Comparison of ENCODE assay signal across 19 cellular contexts in the genomic region with DNA sequence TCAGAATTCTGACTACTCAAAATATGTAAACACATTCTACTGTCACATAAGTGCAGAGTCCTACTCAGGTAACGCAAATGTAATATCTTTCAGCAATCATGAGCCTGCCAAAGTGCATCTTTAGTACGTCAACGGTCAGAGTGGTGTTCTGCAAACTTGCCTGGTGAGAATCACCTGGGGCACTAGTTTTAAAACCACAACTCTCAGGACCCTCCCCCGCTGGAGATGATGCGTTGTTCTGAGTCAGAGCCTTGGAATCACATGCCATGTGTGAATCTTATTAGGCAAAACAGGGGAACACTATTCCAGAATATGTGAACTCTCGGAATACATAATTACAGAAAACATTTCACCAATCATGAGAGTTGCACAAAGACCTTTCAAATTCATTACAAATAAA.
DNase-seq lines count a peak whose midpoint lies in the region; ATAC-seq and TF ChIP-seq lines count a peak whose summit lies in the region.
"Had no signal": no experiment of that assay in that cellular context is flagged by ENCODE, and none has a peak within 500 bp of the region (broad histone marks: within the 10 kb centered on the region; RNA-seq: fewer than 3 reads in every experiment).

No MANE protein-coding gene starts in this region.

- H3K4me2 ChIP-seq in HCT116 (ENCODE audit: low read length) (peak overlapping the region; percentile 43), fibroblast of lung (ENCODE audit: extremely low read depth, insufficient read depth, low read length) (no peak overlapping the region), neural progenitor cell (no peak overlapping the region)
- H3K4me2 ChIP-seq: SK-N-SH had no signal

- H4K20me1 ChIP-seq in HCT116 (ENCODE audit: insufficient read depth) = no peaks in the 10 kb centered on the region
- H4K20me1 ChIP-seq in fibroblast of lung (ENCODE audit: control insufficient read depth, extremely low read depth, insufficient read depth, low read length) = no peaks in the 10 kb centered on the region
- no peaks in the 10 kb centered on the region for H4K20me1 ChIP-seq in neural progenitor cell (ENCODE audit: low read depth)

- intact Hi-C loops in HCT116 (cut with micrococcal nuclease) = no loop called here
- intact Hi-C loops in esophagus squamous epithelium (cut with DNase I) = no loop called here

- TF ChIP-seq POLR2A in HCT116 (IDR thresholded peaks at IDR 0.05; ENCODE audit: borderline replicate concordance, extremely low read depth, insufficient read depth, insufficient read length) (no peak), esophagus squamous epithelium (IDR thresholded peaks at IDR 0.05) (no peak)

- no peak overlapping the region for H3K4me3 Mint-ChIP-seq in neural progenitor cell
- H3K4me3 Mint-ChIP-seq: activated naive CD8-positive, alpha-beta T cell treated with anti-CD3 and anti-CD28 coated beads, Interleukin-2, amount 10 ng/mL, durations not matched to agents 7 days and 5 days; CD4-positive, alpha-beta memory T cell had no signal

- no peaks in the 10 kb centered on the region for H3K9me2 ChIP-seq in HCT116 (ENCODE audit: insufficient read depth)
- H3K9me2 ChIP-seq: SK-N-SH had no signal

- H3K4me1 Mint-ChIP-seq in neural progenitor cell = no peaks in the 10 kb centered on the region

- no peak overlapping the region for H3K9ac ChIP-seq in HCT116 (ENCODE audit: low read length)
- H3K9ac ChIP-seq in fibroblast of lung (ENCODE audit: insufficient read depth, low read length) = no peak overlapping the region
- H3K9ac ChIP-seq in neural progenitor cell = no peak overlapping the region
- H3K9ac ChIP-seq: SK-N-SH had no signal

- H3K4me1 ChIP-seq in HCT116 (ENCODE audit: control insufficient read depth in 1 of 2, insufficient read depth in 2 of 2, low read length in 2 of 2) = peaks cover 5 to 10% of the 10 kb centered on the region in 2 experiments; a peak in 3 of 4 replicates
- H3K4me1 ChIP-seq in RWPE2 (ENCODE audit: insufficient read depth, poor library complexity, severe bottlenecking) = peaks cover 6% of the 10 kb centered on the region
- no peaks in the 10 kb centered on the region for H3K4me1 ChIP-seq in fibroblast of lung (ENCODE audit: control insufficient read depth, extremely low read depth, insufficient read depth, low read length)
- no peaks in the 10 kb centered on the region for H3K4me1 ChIP-seq in neural progenitor cell
- H3K4me1 ChIP-seq in esophagus squamous epithelium = no peaks in the 10 kb centered on the region

- no peaks in the 10 kb centered on the region for H3K27me3 Mint-ChIP-seq in neural progenitor cell (ENCODE audit: insufficient read depth, low read depth)
- H3K27me3 Mint-ChIP-seq: activated naive CD8-positive, alpha-beta T cell treated with anti-CD3 and anti-CD28 coated beads, Interleukin-2, amount 10 ng/mL, durations not matched to agents 7 days and 5 days; CD4-positive, alpha-beta memory T cell had no signal

- H3K36me3 ChIP-seq in HCT116 (ENCODE audit: control insufficient read depth in 1 of 2, insufficient read depth in 2 of 2, low read length in 2 of 2) (no peaks in the 10 kb centered on the region), RWPE2 (ENCODE audit: low read depth) (no peaks in the 10 kb centered on the region), fibroblast of lung (ENCODE audit: control insufficient read depth, insufficient read depth, low read length) (no peaks in the 10 kb centered on the region), neural progenitor cell (no peaks in the 10 kb centered on the region), esophagus squamous epithelium (no peaks in the 10 kb centered on the region)
- H3K36me3 ChIP-seq: ovary had no signal

- H2AFZ ChIP-seq in HCT116 (ENCODE audit: low read depth, low read length, poor library complexity, severe bottlenecking) = no peak overlapping the region
- no peak overlapping the region for H2AFZ ChIP-seq in fibroblast of lung (ENCODE audit: low read length)
- no peak overlapping the region for H2AFZ ChIP-seq in neural progenitor cell (replicated peaks)

- no peak overlapping the region for H3K27ac Mint-ChIP-seq in neural progenitor cell
- H3K27ac Mint-ChIP-seq: activated naive CD8-positive, alpha-beta T cell treated with anti-CD3 and anti-CD28 coated beads, Interleukin-2, amount 10 ng/mL, durations not matched to agents 7 days and 5 days; CD4-positive, alpha-beta memory T cell had no signal

- H3K27ac ChIP-seq in HCT116 (ENCODE audit: low read depth, low read length) (no peak overlapping the region), RWPE2 (ENCODE audit: poor library complexity, severe bottlenecking) (no peak overlapping the region), fibroblast of lung (ENCODE audit: insufficient read depth, low read length) (no peak overlapping the region), neural progenitor cell (no peak overlapping the region), esophagus squamous epithelium (no peak overlapping the region)
- H3K27ac ChIP-seq: ovary had no signal

- H3K79me2 ChIP-seq in HCT116 (ENCODE audit: insufficient read depth, low read length) (no peaks in the 10 kb centered on the region), fibroblast of lung (ENCODE audit: control insufficient read depth, insufficient read depth, low read length) (no peaks in the 10 kb centered on the region), neural progenitor cell (ENCODE audit: low read depth) (no peaks in the 10 kb centered on the region)

- H3K36me3 Mint-ChIP-seq in neural progenitor cell = no peaks in the 10 kb centered on the region

- TF ChIP-seq RAD21 in HCT116 (IDR thresholded peaks at IDR 0.05; ENCODE audit: low read depth) = no peak

- H3K4me3 ChIP-seq in HCT116 (replicated peaks in 1 of 2; ENCODE audit: low read depth in 1 of 2, low read length in 2 of 2) (no peak overlapping the region), RWPE2 (ENCODE audit: severe bottlenecking) (no peak overlapping the region), fibroblast of lung (replicated peaks in 1 of 4; ENCODE audit: control extremely low read depth in 1 of 4, insufficient read depth in 1 of 4, low read depth in 3 of 4, low read length in 4 of 4) (no peak overlapping the region), neural progenitor cell (no peak overlapping the region), esophagus squamous epithelium (no peak overlapping the region)
- H3K4me3 ChIP-seq: ovary had no signal

- TF ChIP-seq CTCF in HCT116 (IDR thresholded peaks at IDR 0.05 in 2 of 3, conservative IDR thresholded peaks at IDR 0.05 in 1 of 3; ENCODE audit: borderline replicate concordance in 1 of 3, insufficient read depth in 1 of 3, low read depth in 2 of 3, low read length in 2 of 3) (no peak), RWPE2 (IDR thresholded peaks at IDR 0.05; ENCODE audit: poor library complexity, severe bottlenecking) (no peak), fibroblast of lung (conservative IDR thresholded peaks at IDR 0.05 in 1 of 2, IDR thresholded peaks at IDR 0.05 in 1 of 2; ENCODE audit: low read depth in 1 of 2, low read length in 2 of 2) (no peak), neural progenitor cell (IDR thresholded peaks at IDR 0.05) (no peak), esophagus squamous epithelium (IDR thresholded peaks at IDR 0.05) (no peak)

- DNase-seq in HCT116 (ENCODE audit: low read depth, low spot score) (peak; percentile 13), RWPE2 (ENCODE audit: low spot score) (peak; percentile 49), fibroblast of lung (ENCODE audit: low read depth in 2 of 2) (peak; percentile 6), renal cortical epithelial cell (ENCODE audit: low read depth) (peak; percentile 76), cortex of kidney (lab: John Stamatoyannopoulos, UW) (no peak), neural progenitor cell (ENCODE audit: low spot score) (no peak), esophagus squamous epithelium (lab: John Stamatoyannopoulos, UW) (no peak)
- DNase-seq: activated CD4-positive, CD25-positive, alpha-beta regulatory T cell; activated CD8-positive, alpha-beta memory T cell treated with anti-CD3 and anti-CD28 coated beads, Interleukin-2, amount 50 U/mL, for 4 hours; activated naive CD8-positive, alpha-beta T cell treated with anti-CD3 and anti-CD28 coated beads, Interleukin-2, amount 10 ng/mL, durations not matched to agents 7 days and 5 days; CD4-positive, alpha-beta memory T cell; head of caudate nucleus; Karpas-422; NCI-H187 treated with DMSO at 0.1 percent for 48 hours; NCI-H774; ovary; SK-N-SH; stimulated activated CD4-positive, alpha-beta T cell treated with anti-CD3 and anti-CD28 coated beads, Interleukin-12 subunit alpha, Interleukin-12 subunit beta, amount 100 ng/mL, for 4 hours had no signal

- POLR2A ChIA-PET in HCT116 (lab: Charles Lee) = no interaction called here

- H3K9me3 Mint-ChIP-seq in neural progenitor cell = peaks cover 6% of the 10 kb centered on the region

- H3K9me3 ChIP-seq in HCT116 (ENCODE audit: control insufficient read depth in 1 of 2, insufficient read depth in 1 of 2, low read depth in 1 of 2, low read length in 2 of 2) (no peaks in the 10 kb centered on the region), RWPE2 (ENCODE audit: severe bottlenecking) (no peaks in the 10 kb centered on the region), fibroblast of lung (ENCODE audit: control insufficient read depth, insufficient read depth, low read depth, low read length) (no peaks in the 10 kb centered on the region), neural progenitor cell (ENCODE audit: low read depth) (no peaks in the 10 kb centered on the region), esophagus squamous epithelium (no peaks in the 10 kb centered on the region)
- H3K9me3 ChIP-seq: ovary, SK-N-SH had no signal

- CTCF ChIA-PET in HCT116 (lab: Charles Lee) = no interaction called here

- H3F3A ChIP-seq in neural progenitor cell (ENCODE audit: low read depth) = no peaks in the 10 kb centered on the region

- 71 to 74% methylated on average over 6 of the region's 6 CpGs for WGBS in esophagus squamous epithelium, 2 donors

- RAD21 ChIA-PET in HCT116 (lab: Charles Lee; ENCODE audit: low non-redundant PET in 1 of 2, low total read pairs in 2 of 2, uncharacterized antibody in 2 of 2, unreplicated experiment in 2 of 2) = no interaction called here

- H3K27me3 ChIP-seq in HCT116 (ENCODE audit: insufficient read depth, low read length) (no peaks in the 10 kb centered on the region), RWPE2 (ENCODE audit: insufficient read depth, poor library complexity, severe bottlenecking) (no peaks in the 10 kb centered on the region), fibroblast of lung (ENCODE audit: control insufficient read depth, insufficient read depth, low read length) (no peaks in the 10 kb centered on the region), neural progenitor cell (no peaks in the 10 kb centered on the region), esophagus squamous epithelium (no peaks in the 10 kb centered on the region)
- H3K27me3 ChIP-seq: ovary had no signal

- peak; percentile 67 for ATAC-seq in HCT116
- peak; percentile 96 for ATAC-seq in RWPE2 (ENCODE audit: low read depth)
- ATAC-seq in GM21423 (IDR thresholded peaks at IDR 0.05; ENCODE audit: unreplicated experiment) = no peak

- BruUV-seq in HCT116 (replicated peaks; lab: Mats Ljungman, UMichigan) = no TSS peak

TF ChIP-seq in HCT116, 20 proteins besides CTCF, POLR2A, EP300 and RAD21:
- TF ChIP-seq SP1 (IDR thresholded peaks at IDR 0.05; ENCODE audit: low read depth) = no peak
- TF ChIP-seq EZH2phosphoT487 (IDR thresholded peaks at IDR 0.05; ENCODE audit: borderline replicate concordance) = no peak
- no peak for TF ChIP-seq ELF1 (IDR thresholded peaks at IDR 0.05; ENCODE audit: borderline replicate concordance, low read depth)
- TF ChIP-seq FOSL1 (IDR thresholded peaks at IDR 0.05; ENCODE audit: low read depth) = peak; percentile 50
TF ChIP-seq in HCT116: peak in this region for 1.

Comparison
In these comparisons a context has a peak if more than half of its experiments do, and no peak if none do; other contexts are left out.
1. DNase-seq: peak in HCT116 (single experiment), RWPE2 (single experiment), fibroblast of lung (2 of 2) and renal cortical epithelial cell (single experiment); none in cortex of kidney (single experiment), neural progenitor cell (single experiment) and esophagus squamous epithelium (single experiment).